Comparison of ENCODE assay signal across 12 cellular contexts in genomic region chr15:76996076-76996525, GRCh38. TPM values are rescaled to one million over a fixed set of nuclear protein-coding genes. Genes with fewer than 3 reads are reported as not detected.
A peak's percentile ranks its signal among the peaks of the same experiment; 100 is the strongest.
DNase-seq lines count a peak whose midpoint lies in the region; ATAC-seq, FAIRE-seq and TF ChIP-seq lines count a peak whose summit lies in the region.
"Had no signal": no experiment of that assay in that cellular context is flagged by ENCODE, and none has a peak within 500 bp of the region (broad histone marks: within the 10 kb centered on the region; RNA-seq: fewer than 3 reads in every experiment).

No MANE protein-coding gene starts in this region.

- no peak overlapping the region for H3K4me3 ChIP-seq in adipocyte (ENCODE audit: low read length)
- peak overlapping the region; percentile 90 for H3K4me3 ChIP-seq in naive thymus-derived CD4-positive, alpha-beta T cell (ENCODE audit: low read length)
- H3K4me3 ChIP-seq: PC-9 had no signal

- DNase-seq in stimulated activated naive CD8-positive, alpha-beta T cell treated with anti-CD3 and anti-CD28 coated beads, Interleukin-15, Interleukin-2, amounts not matched to agents 100 U/mL and 50 U/mL, for 24 hours: no peak
- DNase-seq in adipocyte (ENCODE audit: low read depth) (no peak), GM12891 (ENCODE audit: insufficient read length, low spot score) (no peak), kidney glomerular epithelial cell (lab: John Stamatoyannopoulos, UW) (no peak), NCI-H1417 (lab: John Stamatoyannopoulos, UW) (no peak), NCI-H69 (lab: John Stamatoyannopoulos, UW) (no peak)
- no peak for DNase-seq in naive thymus-derived CD4-positive, alpha-beta T cell
- DNase-seq: NCI-H2029 treated with DMSO at 0.1 percent for 48 hours, PC-9 had no signal

- H3K9me3 Mint-ChIP-seq in stimulated activated naive CD8-positive, alpha-beta T cell treated with anti-CD3 and anti-CD28 coated beads, Interleukin-15, Interleukin-2, amounts not matched to agents 100 ng/mL and 50 ng/mL, for 24 hours: no peaks in the 10 kb centered on the region
- no peaks in the 10 kb centered on the region for H3K9me3 Mint-ChIP-seq in naive thymus-derived CD4-positive, alpha-beta T cell
- H3K9me3 Mint-ChIP-seq: WTC11 had no signal

- H3K27ac Mint-ChIP-seq in stimulated activated naive CD8-positive, alpha-beta T cell treated with anti-CD3 and anti-CD28 coated beads, Interleukin-15, Interleukin-2, amounts not matched to agents 100 ng/mL and 50 ng/mL, for 24 hours: peak overlapping the region; percentile 88
- H3K27ac Mint-ChIP-seq in naive thymus-derived CD4-positive, alpha-beta T cell: peak overlapping the region; percentile 88 to 98 (median 96)
- H3K27ac Mint-ChIP-seq: WTC11 had no signal

- peak overlapping the region; percentile 53 for H3K9ac ChIP-seq in adipocyte (ENCODE audit: low read length)

- peaks cover 11% of the 10 kb centered on the region for H3K4me1 ChIP-seq in adipocyte (ENCODE audit: control insufficient read depth, insufficient read depth, low read length)
- peaks cover 57 to 66% of the 10 kb centered on the region in 2 donors for H3K4me1 ChIP-seq in naive thymus-derived CD4-positive, alpha-beta T cell (ENCODE audit: control insufficient read depth in 2 of 2, insufficient read depth in 2 of 2, low read length in 2 of 2)

- no peaks in the 10 kb centered on the region for H3K36me3 ChIP-seq in adipocyte (ENCODE audit: control insufficient read depth, insufficient read depth, low read length, severe bottlenecking)
- H3K36me3 ChIP-seq in naive thymus-derived CD4-positive, alpha-beta T cell (ENCODE audit: control insufficient read depth in 2 of 3, insufficient read depth in 3 of 3, low read length in 3 of 3): peaks cover 0 to 8% (median 0%) of the 10 kb centered on the region in 3 experiments

- no peak for ATAC-seq in stimulated activated naive CD8-positive, alpha-beta T cell treated with anti-CD3 and anti-CD28 coated beads, Interleukin-15, Interleukin-2, amounts not matched to agents 100 U/mL and 50 U/mL, for 24 hours
- no peak for ATAC-seq in naive thymus-derived CD4-positive, alpha-beta T cell

- peaks cover 22% of the 10 kb centered on the region for H3K36me3 Mint-ChIP-seq in stimulated activated naive CD8-positive, alpha-beta T cell treated with anti-CD3 and anti-CD28 coated beads, Interleukin-15, Interleukin-2, amounts not matched to agents 100 ng/mL and 50 ng/mL, for 24 hours (ENCODE audit: low read depth)
- H3K36me3 Mint-ChIP-seq in naive thymus-derived CD4-positive, alpha-beta T cell: peaks cover 0 to 30% (median 0%) of the 10 kb centered on the region in 5 donors
- H3K36me3 Mint-ChIP-seq: WTC11 had no signal

- H3K4me1 Mint-ChIP-seq in stimulated activated naive CD8-positive, alpha-beta T cell treated with anti-CD3 and anti-CD28 coated beads, Interleukin-15, Interleukin-2, amounts not matched to agents 100 ng/mL and 50 ng/mL, for 24 hours (ENCODE audit: low read depth): peaks cover 76% of the 10 kb centered on the region
- H3K4me1 Mint-ChIP-seq in naive thymus-derived CD4-positive, alpha-beta T cell: peaks cover 61 to 78% (median 71%) of the 10 kb centered on the region in 7 donors
- H3K4me1 Mint-ChIP-seq: WTC11 had no signal

- H3K27ac ChIP-seq in naive thymus-derived CD4-positive, alpha-beta T cell (ENCODE audit: low read depth, low read length): peak overlapping the region; percentile 80
- H3K27ac ChIP-seq: PC-9 had no signal

- FAIRE-seq in GM12891 (lab: Jason Lieb, UNC): no peak
- FAIRE-seq: HTR-8/SVneo had no signal

- POLR2A ChIA-PET in naive thymus-derived CD4-positive, alpha-beta T cell (lab: Charles Lee): interaction anchor here (0.9 to 6.2 kb wide), 14 partner anchors 9 to 91 kb away, joined by 3 to 81 read pairs (median 8); partner anchors contain the start of genes RCN2 and SCAPER

- H3K27me3 Mint-ChIP-seq in stimulated activated naive CD8-positive, alpha-beta T cell treated with anti-CD3 and anti-CD28 coated beads, Interleukin-15, Interleukin-2, amounts not matched to agents 100 ng/mL and 50 ng/mL, for 24 hours: no peaks in the 10 kb centered on the region
- H3K27me3 Mint-ChIP-seq in naive thymus-derived CD4-positive, alpha-beta T cell: no peaks in the 10 kb centered on the region

- peaks cover 10% of the 10 kb centered on the region for H3K27me3 ChIP-seq in adipocyte (replicated peaks; ENCODE audit: control insufficient read depth, insufficient read depth, low read length)
- H3K27me3 ChIP-seq in naive thymus-derived CD4-positive, alpha-beta T cell (ENCODE audit: control insufficient read depth in 2 of 2, insufficient read depth in 2 of 2, low read length in 2 of 2): no peaks in the 10 kb centered on the region

- CTCF ChIA-PET in naive thymus-derived CD4-positive, alpha-beta T cell (lab: Charles Lee): interaction anchor here (0.9 to 3.2 kb wide), 7 partner anchors 11 to 79 kb away, joined by 3 to 13 read pairs (median 4); partner anchors contain the start of gene RCN2

- H3K4me3 Mint-ChIP-seq in stimulated activated naive CD8-positive, alpha-beta T cell treated with anti-CD3 and anti-CD28 coated beads, Interleukin-15, Interleukin-2, amounts not matched to agents 100 ng/mL and 50 ng/mL, for 24 hours: peak overlapping the region; percentile 89
- peak overlapping the region; percentile 93 to 99 (median 96) for H3K4me3 Mint-ChIP-seq in naive thymus-derived CD4-positive, alpha-beta T cell
- H3K4me3 Mint-ChIP-seq: WTC11 had no signal

- H3K9me3 ChIP-seq in adipocyte (ENCODE audit: control insufficient read depth, low read length): no peaks in the 10 kb centered on the region
- H3K9me3 ChIP-seq in naive thymus-derived CD4-positive, alpha-beta T cell (ENCODE audit: control insufficient read depth in 2 of 3, low read length in 3 of 3): no peaks in the 10 kb centered on the region

- TF ChIP-seq POLR2A in GM12891 (IDR thresholded peaks at IDR 0.05; ENCODE audit: low read depth, low read length): no peak

- intact Hi-C loops in naive thymus-derived CD4-positive, alpha-beta T cell (cut with micrococcal nuclease): loop anchor here in 1 of 2 donors (2.0 kb wide), 2 partner anchors 27 to 91 kb away; partner anchors contain the start of gene SCAPER

TF ChIP-seq in GM12891, 5 proteins besides CTCF, POLR2A, EP300 and RAD21:
- TF ChIP-seq POLR2AphosphoS5 (IDR thresholded peaks at IDR 0.05; ENCODE audit: low read depth, low read length) (no peak), SPI1 (IDR thresholded peaks at IDR 0.05; ENCODE audit: low read depth, low read length) (no peak), TAF1 (IDR thresholded peaks at IDR 0.05; ENCODE audit: low read depth, low read length) (no peak), PAX5 (IDR thresholded peaks at IDR 0.05; ENCODE audit: insufficient read depth, low read length, severe bottlenecking) (no peak), POU2F2 (IDR thresholded peaks at IDR 0.05; ENCODE audit: low read depth, low read length) (no peak)
TF ChIP-seq in GM12891: peak in this region for 0.

RNA-seq across cellular contexts. Expression of gene PSTPIP1, which starts 1.2 kb away (rescaled TPM):
- total RNA-seq in naive thymus-derived CD4-positive, alpha-beta T cell: 100 to 1,000 TPM; 101 to 182 (median 146) TPM
- 10 to 100 TPM; 29.1 to 38.2 TPM for polyA plus RNA-seq in naive thymus-derived CD4-positive, alpha-beta T cell
- 5.2 TPM for polyA plus RNA-seq in GM12891 (2012; ENCODE audit: low read depth, missing spikeins)
- total RNA-seq: PC-9 had no signal
